In the genomic region with DNA sequence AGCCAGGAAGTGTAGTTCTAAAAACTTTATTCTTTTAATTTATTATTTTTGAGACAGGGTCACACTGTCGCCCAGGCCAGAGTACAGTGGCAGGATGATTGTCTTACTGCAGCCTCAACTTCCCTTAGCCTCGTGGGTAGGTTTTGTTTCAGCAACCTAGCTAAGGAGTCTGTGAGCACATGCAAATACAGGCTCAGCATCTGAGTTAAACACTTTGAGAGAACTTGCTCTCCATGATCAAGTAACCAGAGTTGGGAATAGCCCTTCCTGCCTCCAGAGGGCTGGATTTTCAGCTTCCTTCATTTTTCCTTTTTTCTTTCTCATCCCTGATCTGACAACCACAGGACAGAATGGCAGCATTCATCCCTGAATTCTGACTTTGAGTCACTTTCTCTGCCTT, we compare ENCODE assay signal across 21 cellular contexts.
"Had no signal": no experiment of that assay in that cellular context is flagged by ENCODE, and none has a peak within 500 bp of the region (broad histone marks: within the 10 kb centered on the region; RNA-seq: fewer than 3 reads in every experiment).

No MANE protein-coding gene starts in this region.

- DNase-seq: KBM-7, MG63, NCI-H1105, NCI-H1417 treated with DMSO at 0.1 percent for 48 hours, NCI-H146, NCI-H1694 treated with DMSO at 0.1 percent for 48 hours, NCI-H1930, NCI-H2081, NCI-H2107, NCI-H226, NCI-H510A, NCI-H524 treated with DMSO at 0.1 percent for 48 hours, NCI-H69, NCI-H774, OCI-M1, PC-9, Peyer's patch, SHP77 treated with DMSO at 0.1 percent for 48 hours had no signal

- H3K36me3 ChIP-seq: MG63, Peyer's patch, SJCRH30 had no signal

- H3K27me3 ChIP-seq: MG63, Peyer's patch had no signal

- H2AFZ ChIP-seq: PC-9 had no signal

- ATAC-seq: Right ventricle myocardium inferior, SK-N-SH treated with all-trans-retinoic acid at 6 μM for 48 hours had no signal

- H3K4me3 ChIP-seq: MG63, PC-9, Peyer's patch, SJCRH30 had no signal

- H3K27ac ChIP-seq: PC-9, Peyer's patch, SJCRH30 had no signal

- H3K4me2 ChIP-seq: PC-9 had no signal

- H3K4me1 ChIP-seq: Peyer's patch, SJCRH30 had no signal

- H3K9me3 ChIP-seq: MG63, Peyer's patch, SJCRH30 had no signal
